8 cellular contexts compared by ENCODE assay signal in genomic region chr4:139454646-139455045, GRCh38. TPM values are rescaled to one million over a fixed set of nuclear protein-coding genes. Genes with fewer than 3 reads are reported as not detected.
DNase-seq lines count a peak whose midpoint lies in the region; ATAC-seq and TF ChIP-seq lines count a peak whose summit lies in the region.

No MANE protein-coding gene starts in this region.

- no peaks in the 10 kb centered on the region for H4K20me1 ChIP-seq in MM.1S (ENCODE audit: insufficient read depth, low read length)

- H3K9ac ChIP-seq in MM.1S (ENCODE audit: low read length) = peak overlapping the region; percentile 91

- H3F3A ChIP-seq in MM.1S (ENCODE audit: insufficient read depth, low read length) = peaks cover 24% of the 10 kb centered on the region

- peaks cover 3% of the 10 kb centered on the region for H3K36me3 ChIP-seq in CD4-positive, CD25-positive, alpha-beta regulatory T cell (ENCODE audit: control insufficient read depth, insufficient read depth, low read length)
- H3K36me3 ChIP-seq in MM.1S (replicated peaks; ENCODE audit: insufficient read depth, low read length) = no peaks in the 10 kb centered on the region

- peak overlapping the region; percentile 91 for H3K4me3 ChIP-seq in CD4-positive, CD25-positive, alpha-beta regulatory T cell (ENCODE audit: low read depth, low read length)
- H3K4me3 ChIP-seq in MM.1S (ENCODE audit: low read length) = peak overlapping the region; percentile 98

- H3K27ac ChIP-seq in CD4-positive, CD25-positive, alpha-beta regulatory T cell (ENCODE audit: insufficient read depth, low read length, poor library complexity, severe bottlenecking) = peak overlapping the region; percentile 97
- H3K27ac ChIP-seq in MM.1S (ENCODE audit: low read length) = peak overlapping the region; percentile 95; the same call in 1 of the 2 replicates

- TF ChIP-seq CTCF in MM.1S (IDR thresholded peaks at IDR 0.05; ENCODE audit: low read length) (no peak), neural crest cell (conservative IDR thresholded peaks at IDR 0.05) (no peak)

- H3K27me3 ChIP-seq in CD4-positive, CD25-positive, alpha-beta regulatory T cell (ENCODE audit: control insufficient read depth, insufficient read depth, low read length) = no peaks in the 10 kb centered on the region
- no peaks in the 10 kb centered on the region for H3K27me3 ChIP-seq in MM.1S (replicated peaks; ENCODE audit: insufficient read depth, low read length)

- ATAC-seq in CD4-positive, CD25-positive, alpha-beta regulatory T cell (ENCODE audit: low read depth in 2 of 2) = no peak
- ATAC-seq in HG02798 (IDR thresholded peaks at IDR 0.05; ENCODE audit: poor library complexity, unreplicated experiment) (no peak), GM18873 (IDR thresholded peaks at IDR 0.05; ENCODE audit: low FRiP score, unreplicated experiment) (no peak)

- peaks cover 32 to 75% (median 67%) of the 10 kb centered on the region in 4 donors for H3K4me1 Mint-ChIP-seq in CD4-positive, CD25-positive, alpha-beta regulatory T cell
- H3K4me1 Mint-ChIP-seq in neural crest cell = peaks cover 58% of the 10 kb centered on the region

- peaks cover 84% of the 10 kb centered on the region for H3K79me2 ChIP-seq in MM.1S (ENCODE audit: low read length)

- H3K9me3 ChIP-seq in CD4-positive, CD25-positive, alpha-beta regulatory T cell (ENCODE audit: control insufficient read depth in 2 of 2, low read length in 2 of 2) = no peaks in the 10 kb centered on the region
- no peaks in the 10 kb centered on the region for H3K9me3 ChIP-seq in MM.1S (replicated peaks; ENCODE audit: insufficient read depth, low read length)

- no peak for DNase-seq in CD4-positive, CD25-positive, alpha-beta regulatory T cell
- DNase-seq in MM.1S = no peak
- peak; percentile 30 for DNase-seq in dermis blood vessel endothelial cell
- DNase-seq in neural crest cell (ENCODE audit: low read depth, low spot score) = no peak
- DNase-seq in NCI-H1694 (lab: John Stamatoyannopoulos, UW) = no peak
- DNase-seq in SHP77 (lab: John Stamatoyannopoulos, UW) = no peak

- peaks cover 5% of the 10 kb centered on the region for H3K36me3 Mint-ChIP-seq in CD4-positive, CD25-positive, alpha-beta regulatory T cell
- H3K36me3 Mint-ChIP-seq in neural crest cell (ENCODE audit: low read depth) = no peaks in the 10 kb centered on the region

- H3K27me3 Mint-ChIP-seq in CD4-positive, CD25-positive, alpha-beta regulatory T cell = peaks cover 9% of the 10 kb centered on the region
- H3K27me3 Mint-ChIP-seq in neural crest cell (ENCODE audit: low read depth) = no peaks in the 10 kb centered on the region

- no peaks in the 10 kb centered on the region for H3K9me2 ChIP-seq in MM.1S (replicated peaks; ENCODE audit: insufficient read depth, low read length)

- H3K9me3 Mint-ChIP-seq in CD4-positive, CD25-positive, alpha-beta regulatory T cell = no peaks in the 10 kb centered on the region
- peaks cover 4% of the 10 kb centered on the region for H3K9me3 Mint-ChIP-seq in neural crest cell

- H2AFZ ChIP-seq in MM.1S (ENCODE audit: low read length) = peak overlapping the region; percentile 93

- H3K4me2 ChIP-seq in MM.1S (ENCODE audit: low read depth, low read length) = peak overlapping the region; percentile 88

- H3K4me3 Mint-ChIP-seq in CD4-positive, CD25-positive, alpha-beta regulatory T cell = peak overlapping the region; percentile 96 to 99 (median 98)
- H3K4me3 Mint-ChIP-seq in neural crest cell = peak overlapping the region; percentile 96

- peaks cover 48% of the 10 kb centered on the region for H3K4me1 ChIP-seq in CD4-positive, CD25-positive, alpha-beta regulatory T cell (ENCODE audit: control insufficient read depth, insufficient read depth, low read length, poor library complexity, severe bottlenecking)
- H3K4me1 ChIP-seq in MM.1S (ENCODE audit: low read length) = peaks cover 22% of the 10 kb centered on the region

- H3K27ac Mint-ChIP-seq in CD4-positive, CD25-positive, alpha-beta regulatory T cell = peak overlapping the region; percentile 89 to 100 (median 100)
- peak overlapping the region; percentile 99 for H3K27ac Mint-ChIP-seq in neural crest cell (ENCODE audit: unreplicated experiment)

RNA-seq across cellular contexts. Expression of gene RAB33B, which starts 0.7 kb away (rescaled TPM):
- total RNA-seq in CD4-positive, CD25-positive, alpha-beta regulatory T cell = 19.1 TPM
- 10 to 100 TPM; 14.8 to 19.2 (median 15.5) TPM for polyA plus RNA-seq in CD4-positive, CD25-positive, alpha-beta regulatory T cell
- total RNA-seq in dermis blood vessel endothelial cell (19.3 and 27.1 TPM in 2 replicates), neural crest cell (6.5 and 7.0 TPM in 2 replicates)
